In genomic region chr15:29904731-29905417, GRCh38 we compare ENCODE assay signal across 22 cellular contexts.
"Had no signal": no experiment of that assay in that cellular context is flagged by ENCODE, and none has a peak within 500 bp of the region (broad histone marks: within the 10 kb centered on the region; RNA-seq: fewer than 3 reads in every experiment).

No MANE protein-coding gene starts in this region.

- H3K36me3 ChIP-seq: heart left ventricle, left lung, prostate gland had no signal

- H3K4me1 Mint-ChIP-seq: activated naive CD8-positive, alpha-beta T cell treated with anti-CD3 and anti-CD28 coated beads for 36 hours; central memory CD8-positive, alpha-beta T cell; memory B cell; stimulated activated naive B cell treated with anti-CD40 and anti-IgM and Interleukin-4, amounts not matched to agents 10 μg/mL and 1 μg/mL and 100 μg/mL, for 72 hours had no signal

- H3K27ac Mint-ChIP-seq: activated naive CD8-positive, alpha-beta T cell treated with anti-CD3 and anti-CD28 coated beads for 36 hours; activated T-cell treated with anti-CD3 and anti-CD28 coated beads, Interleukin-2, amount 50 U/mL, for 72 hours; effector memory CD8-positive, alpha-beta T cell; memory B cell; nephron; stimulated activated naive B cell treated with anti-CD40 and anti-IgM and Interleukin-4, amounts not matched to agents 10 μg/mL and 1 μg/mL and 100 μg/mL, for 72 hours; T-helper 1 cell treated with Interleukin-12 subunit alpha and Interleukin-12 subunit beta and Interleukin-4 antibody, amounts not matched to agents 30 μg/mL and 1 μg/mL, for 36 hours had no signal

- H3K4me3 Mint-ChIP-seq: activated naive CD8-positive, alpha-beta T cell treated with anti-CD3 and anti-CD28 coated beads for 36 hours; activated T-cell treated with anti-CD3 and anti-CD28 coated beads, Interleukin-2, amount 50 U/mL, for 72 hours; central memory CD8-positive, alpha-beta T cell; effector memory CD8-positive, alpha-beta T cell; memory B cell; nephron; stimulated activated naive B cell treated with anti-CD40 and anti-IgM and Interleukin-4, amounts not matched to agents 10 μg/mL and 1 μg/mL and 100 μg/mL, for 72 hours; T-helper 1 cell treated with Interleukin-12 subunit alpha and Interleukin-12 subunit beta and Interleukin-4 antibody, amounts not matched to agents 30 μg/mL and 1 μg/mL, for 36 hours had no signal

- ATAC-seq: activated T-cell treated with anti-CD3 and anti-CD28 coated beads, Interleukin-2, amount 50 U/mL, for 72 hours; effector memory CD8-positive, alpha-beta T cell; heart left ventricle; left lung; sciatic nerve; stimulated activated naive B cell treated with anti-CD40 and anti-IgM and Interleukin-4, amounts not matched to agents 10 μg/mL and 1 μg/mL and 100 μg/mL, for 72 hours had no signal

- H3K9me3 ChIP-seq: heart left ventricle, left lung, prostate gland had no signal

- H3K27ac ChIP-seq: heart left ventricle, left lung, prostate gland had no signal

- H3K27me3 Mint-ChIP-seq: central memory CD8-positive, alpha-beta T cell had no signal

- H3K4me3 ChIP-seq: heart left ventricle, left lung, prostate gland had no signal

- H3K9me3 Mint-ChIP-seq: activated naive CD8-positive, alpha-beta T cell treated with anti-CD3 and anti-CD28 coated beads for 36 hours; memory B cell; nephron had no signal

- H3K27me3 ChIP-seq: heart left ventricle, left lung had no signal

- FAIRE-seq: keratinocyte, TTC549 had no signal

- DNase-seq: activated CD4-positive, alpha-beta T cell treated with anti-CD3 and anti-CD28 coated beads, Interleukin-2, amount 50 U/mL, for 48 hours; activated CD8-positive, alpha-beta memory T cell treated with anti-CD3 and anti-CD28 coated beads, Interleukin-2, amount 50 U/mL, for 4 hours; activated gamma-delta T cell treated with Interleukin-2 at 50 U/mL for 16 hours; activated naive CD8-positive, alpha-beta T cell treated with anti-CD3 and anti-CD28 coated beads for 36 hours; activated T-cell treated with anti-CD3 and anti-CD28 coated beads, Interleukin-2, amount 50 U/mL, for 72 hours; anterior cingulate cortex; effector memory CD8-positive, alpha-beta T cell; foreskin melanocyte; heart left ventricle; left lung; stimulated activated CD4-positive, alpha-beta T cell treated with anti-CD3 and anti-CD28 coated beads, Interleukin-2, amount 100 ng/mL, for 24 hours; stimulated activated naive B cell treated with anti-CD40 and anti-IgM and Interleukin-4, amounts not matched to agents 10 μg/mL and 1 μg/mL and 100 μg/mL, for 72 hours; substantia nigra; trophoblast cell had no signal

- H3K36me3 Mint-ChIP-seq: activated naive CD8-positive, alpha-beta T cell treated with anti-CD3 and anti-CD28 coated beads for 36 hours; memory B cell; stimulated activated naive B cell treated with anti-CD40 and anti-IgM and Interleukin-4, amounts not matched to agents 10 μg/mL and 1 μg/mL and 100 μg/mL, for 72 hours had no signal
